ENCODE assay signal across 15 cellular contexts in genomic region chr17:80609757-80610156, GRCh38.
DNase-seq lines count a peak whose midpoint lies in the region; ATAC-seq and TF ChIP-seq lines count a peak whose summit lies in the region.
"Had no signal": no experiment of that assay in that cellular context is flagged by ENCODE, and none has a peak within 500 bp of the region (broad histone marks: within the 10 kb centered on the region; RNA-seq: fewer than 3 reads in every experiment).

No MANE protein-coding gene starts in this region.

- peak overlapping the region; percentile 30; the same call in 1 of the 2 replicates for H3K4me2 ChIP-seq in OCI-LY3 (ENCODE audit: low read length)
- H3K4me2 ChIP-seq: KMS-11 had no signal

- peaks cover 91% of the 10 kb centered on the region for H3K79me2 ChIP-seq in OCI-LY3 (ENCODE audit: low read length)

- H3K9ac ChIP-seq in OCI-LY3 (ENCODE audit: low read length), result no peak overlapping the region
- H3K9ac ChIP-seq: KMS-11 had no signal

- CTCF ChIA-PET in activated naive CD4-positive, alpha-beta T cell treated with anti-CD3 and anti-CD28 coated beads, Interleukin-2, amount 10 ng/mL, durations not matched to agents 7 days and 5 days (lab: Charles Lee), result interaction anchor here (0.6 kb wide), 1 partner anchor 11 kb away, joined by 4 read pairs; no protein-coding TSS in a partner anchor
- CTCF ChIA-PET in CD4-positive, alpha-beta memory T cell (lab: Charles Lee; ENCODE audit: partially characterized antibody), result no interaction called here

- peaks cover 0 to 5% of the 10 kb centered on the region in 2 donors for H3K9me3 Mint-ChIP-seq in activated naive CD4-positive, alpha-beta T cell treated with anti-CD3 and anti-CD28 coated beads, Interleukin-2, amount 50 U/mL, for 72 hours
- no peaks in the 10 kb centered on the region for H3K9me3 Mint-ChIP-seq in activated naive CD4-positive, alpha-beta T cell treated with anti-CD3 and anti-CD28 coated beads, Interleukin-2, amount 10 ng/mL, durations not matched to agents 7 days and 5 days
- no peaks in the 10 kb centered on the region for H3K9me3 Mint-ChIP-seq in CD4-positive, alpha-beta memory T cell

- H3K36me3 ChIP-seq in CD4-positive, alpha-beta memory T cell (ENCODE audit: insufficient read depth, low read length), result no peaks in the 10 kb centered on the region
- no peaks in the 10 kb centered on the region for H3K36me3 ChIP-seq in OCI-LY3 (replicated peaks; ENCODE audit: low read depth, low read length)
- H3K36me3 ChIP-seq: MG63, SJCRH30 had no signal

- POLR2A ChIA-PET in CD4-positive, alpha-beta memory T cell (lab: Charles Lee; ENCODE audit: partially characterized antibody), result interaction anchor here (0.9 kb wide), 1 partner anchor 9 kb away, joined by 3 read pairs; no protein-coding TSS in a partner anchor

- no peaks in the 10 kb centered on the region for H3K27me3 Mint-ChIP-seq in activated naive CD4-positive, alpha-beta T cell treated with anti-CD3 and anti-CD28 coated beads, Interleukin-2, amount 10 ng/mL, durations not matched to agents 7 days and 5 days
- H3K27me3 Mint-ChIP-seq in CD4-positive, alpha-beta memory T cell, result no peaks in the 10 kb centered on the region

- H3K4me3 Mint-ChIP-seq in activated naive CD4-positive, alpha-beta T cell treated with anti-CD3 and anti-CD28 coated beads, Interleukin-2, amount 10 ng/mL, durations not matched to agents 7 days and 5 days, result no peak overlapping the region
- H3K4me3 Mint-ChIP-seq in CD4-positive, alpha-beta memory T cell, result peak overlapping the region in 1 of 8 donors; percentile 46

- H3K4me1 ChIP-seq in CD4-positive, alpha-beta memory T cell (ENCODE audit: insufficient read depth, low read length), result peaks cover 28% of the 10 kb centered on the region
- H3K4me1 ChIP-seq in OCI-LY3 (ENCODE audit: low read length), result peaks cover 17% of the 10 kb centered on the region
- H3K4me1 ChIP-seq: SJCRH30 had no signal

- H3K36me3 Mint-ChIP-seq in activated naive CD4-positive, alpha-beta T cell treated with anti-CD3 and anti-CD28 coated beads, Interleukin-2, amount 50 U/mL, for 72 hours, result peaks cover 4 to 33% of the 10 kb centered on the region in 2 donors
- peaks cover 1% of the 10 kb centered on the region for H3K36me3 Mint-ChIP-seq in activated naive CD4-positive, alpha-beta T cell treated with anti-CD3 and anti-CD28 coated beads, Interleukin-2, amount 10 ng/mL, durations not matched to agents 7 days and 5 days
- H3K36me3 Mint-ChIP-seq in CD4-positive, alpha-beta memory T cell, result no peaks in the 10 kb centered on the region

- no peak for DNase-seq in activated naive CD4-positive, alpha-beta T cell treated with anti-CD3 and anti-CD28 coated beads, Interleukin-2, amount 50 U/mL, for 72 hours (ENCODE audit: low spot score in 2 of 2)
- no peak for DNase-seq in activated naive CD4-positive, alpha-beta T cell treated with anti-CD3 and anti-CD28 coated beads, Interleukin-2, amount 10 ng/mL, durations not matched to agents 7 days and 5 days
- no peak for DNase-seq in CD4-positive, alpha-beta memory T cell
- DNase-seq in cerebellum (ENCODE audit: low spot score) (peak; percentile 14), amniotic stem cell (lab: John Stamatoyannopoulos, UW) (no peak), NAMALWA (ENCODE audit: low spot score) (no peak)
- DNase-seq: COR-L47, DMS153, MG63, NCI-H1417, NCI-H2029, SJCRH30 had no signal

- H3K27ac ChIP-seq in CD4-positive, alpha-beta memory T cell (ENCODE audit: low read depth, low read length), result no peak overlapping the region
- H3K27ac ChIP-seq in OCI-LY3 (ENCODE audit: low read length), result no peak overlapping the region
- H3K27ac ChIP-seq: KMS-11, SJCRH30 had no signal

- H3K4me1 Mint-ChIP-seq in activated naive CD4-positive, alpha-beta T cell treated with anti-CD3 and anti-CD28 coated beads, Interleukin-2, amount 10 ng/mL, durations not matched to agents 7 days and 5 days, result peaks cover 67% of the 10 kb centered on the region
- H3K4me1 Mint-ChIP-seq in CD4-positive, alpha-beta memory T cell, result peaks cover 38 to 64% (median 51%) of the 10 kb centered on the region in 4 donors

- no peak for TF ChIP-seq CTCF in OCI-LY3 (IDR thresholded peaks at IDR 0.05; ENCODE audit: low read depth, low read length)

- intact Hi-C loops in CD4-positive, alpha-beta memory T cell (cut with micrococcal nuclease), result no loop called here

- no peak overlapping the region for H2AFZ ChIP-seq in OCI-LY3 (ENCODE audit: low read depth, low read length)

- H3K27ac Mint-ChIP-seq in activated naive CD4-positive, alpha-beta T cell treated with anti-CD3 and anti-CD28 coated beads, Interleukin-2, amount 50 U/mL, for 72 hours, result peak overlapping the region; percentile 12 to 27
- H3K27ac Mint-ChIP-seq in activated naive CD4-positive, alpha-beta T cell treated with anti-CD3 and anti-CD28 coated beads, Interleukin-2, amount 10 ng/mL, durations not matched to agents 7 days and 5 days, result no peak overlapping the region
- peak overlapping the region in 4 of 7 donors; percentile 31 to 80 (median 52) for H3K27ac Mint-ChIP-seq in CD4-positive, alpha-beta memory T cell

- H3K9me3 ChIP-seq in CD4-positive, alpha-beta memory T cell (ENCODE audit: control insufficient read depth in 1 of 2, low read length in 2 of 2), result no peaks in the 10 kb centered on the region
- peaks cover 5% of the 10 kb centered on the region; the same call in 1 of the 2 replicates for H3K9me3 ChIP-seq in OCI-LY3 (ENCODE audit: insufficient read depth, low read length)
- H3K9me3 ChIP-seq: MG63, SJCRH30 had no signal

- no peaks in the 10 kb centered on the region for H3K27me3 ChIP-seq in CD4-positive, alpha-beta memory T cell (ENCODE audit: insufficient read depth, low read length)
- no peaks in the 10 kb centered on the region for H3K27me3 ChIP-seq in OCI-LY3 (ENCODE audit: low read depth, low read length)
- H3K27me3 ChIP-seq: MG63, SJCRH30 had no signal

- peaks cover 72% of the 10 kb centered on the region for H4K20me1 ChIP-seq in OCI-LY3 (ENCODE audit: insufficient read depth, low read length)

- no peak overlapping the region for H3K4me3 ChIP-seq in CD4-positive, alpha-beta memory T cell (ENCODE audit: low read length in 2 of 2)
- no peak overlapping the region for H3K4me3 ChIP-seq in OCI-LY3 (ENCODE audit: low read length)
- H3K4me3 ChIP-seq: MG63, SJCRH30 had no signal

- ATAC-seq in activated naive CD4-positive, alpha-beta T cell treated with anti-CD3 and anti-CD28 coated beads, Interleukin-2, amount 50 U/mL, for 72 hours, result no peak
- ATAC-seq in HG03159 (IDR thresholded peaks at IDR 0.05; ENCODE audit: unreplicated experiment), result no peak
